Comparison of ENCODE assay signal across 8 cellular contexts in the genomic region with DNA sequence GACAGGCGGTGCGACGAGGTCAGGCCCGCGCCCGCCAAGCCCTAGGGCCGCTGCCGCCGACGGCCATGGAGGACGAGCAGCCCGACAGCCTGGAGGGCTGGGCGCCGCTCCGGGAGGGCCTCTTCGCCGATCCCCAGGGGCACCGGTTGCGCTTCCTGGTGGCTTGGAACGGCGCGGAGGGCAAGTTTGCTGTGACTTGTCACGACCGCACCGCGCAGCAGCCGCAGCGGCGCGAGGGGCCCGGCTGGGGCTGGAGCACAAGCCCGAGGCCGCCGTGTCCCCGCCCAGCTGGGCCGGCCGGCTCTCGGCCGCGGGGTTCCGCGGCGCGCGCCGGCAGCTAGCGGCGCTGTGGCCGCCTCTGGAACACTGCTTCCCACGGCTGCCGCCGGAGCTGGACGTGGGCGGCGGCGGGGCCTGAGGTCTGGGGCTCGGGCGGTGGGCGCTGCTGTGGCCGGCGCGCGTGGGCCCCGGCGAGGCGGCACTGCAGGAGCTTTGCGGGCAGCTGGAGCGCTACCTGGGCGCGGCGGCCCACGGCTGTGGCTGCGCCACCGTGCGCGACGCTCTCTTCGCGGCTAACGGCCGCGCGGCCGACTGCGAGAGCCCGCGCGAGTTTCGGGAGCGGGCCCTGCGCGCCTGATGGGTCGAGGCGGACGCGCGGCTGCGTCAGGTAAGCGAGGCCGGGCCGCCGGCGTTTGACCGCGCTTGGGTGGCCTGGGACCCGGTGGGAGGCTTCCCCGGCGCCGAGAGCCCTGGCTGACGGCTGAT.
A peak's percentile ranks its signal among the peaks of the same experiment; 100 is the strongest.
DNase-seq lines count a peak whose midpoint lies in the region; ATAC-seq and TF ChIP-seq lines count a peak whose summit lies in the region.
"Not testable (repeated sequence)": the region's sequence is repeated elsewhere in the genome, so short reads cannot be mapped to it uniquely, and the experiment has no call there.

No MANE protein-coding gene starts in this region.

- peak; percentile 99 for ATAC-seq in GM23338
- peak; percentile 98 for ATAC-seq in IMR-90 (ENCODE audit: low read depth)
- peak; percentile 97 for ATAC-seq in body of pancreas
- ATAC-seq in heart right ventricle: peak; percentile 94 to 99 (median 98)

- H3K56ac ChIP-seq in IMR-90 (ENCODE audit: extremely low read depth, insufficient read depth, low read length): not testable (repeated sequence)

- H3K4me3 ChIP-seq in GM23338: peak overlapping the region; percentile 55
- H3K4me3 ChIP-seq in IMR-90 (ENCODE audit: insufficient read depth, low read depth, low read length): peak overlapping the region; percentile 80
- peak overlapping the region; percentile 50 for H3K4me3 ChIP-seq in WERI-Rb-1 (ENCODE audit: low read depth, low read length)
- peak overlapping the region; percentile 7 to 22 for H3K4me3 ChIP-seq in body of pancreas
- peak overlapping the region; percentile 41 to 70 (median 59) for H3K4me3 ChIP-seq in heart right ventricle
- peak overlapping the region; percentile 47 to 78 for H3K4me3 ChIP-seq in neuronal stem cell (ENCODE audit: low read length in 2 of 2)

- not testable (repeated sequence) for H2BK120ac ChIP-seq in IMR-90 (ENCODE audit: low read depth, low read length); neuronal stem cell (ENCODE audit: low read depth, low read length)

- TF ChIP-seq POLR2A in IMR-90 (IDR thresholded peaks at IDR 0.05; ENCODE audit: low read depth, low read length): not testable (repeated sequence)
- peak in 2 of 3 donors; percentile 15 to 51 for TF ChIP-seq POLR2A in body of pancreas (IDR thresholded peaks at IDR 0.05)

- H3K79me1 ChIP-seq in IMR-90 (ENCODE audit: low read depth in 1 of 2, low read length in 2 of 2); neuronal stem cell (ENCODE audit: low read depth, low read length): not testable (repeated sequence)

- H3K36me3 ChIP-seq in GM23338 (ENCODE audit: insufficient read depth); IMR-90 (ENCODE audit: control insufficient read depth, insufficient read depth, low read length); WERI-Rb-1; body of pancreas (replicated peaks in 1 of 2; ENCODE audit: insufficient read depth in 1 of 2, low read depth in 2 of 2); heart right ventricle; neuronal stem cell (replicated peaks in 1 of 2; ENCODE audit: control insufficient read depth in 2 of 2, insufficient read depth in 2 of 2, low read length in 2 of 2): not testable (repeated sequence)

- not testable (repeated sequence) for H2AFZ ChIP-seq in GM23338; IMR-90 (replicated peaks; ENCODE audit: low read length, poor library complexity)
- peak overlapping the region; percentile 90 for H2AFZ ChIP-seq in neuronal stem cell (ENCODE audit: low read length)

- CTCF ChIA-PET in IMR-90 (lab: Yijun Ruan, JAX): not testable (repeated sequence)

- TF ChIP-seq CTCF in GM23338 (conservative IDR thresholded peaks at IDR 0.05; ENCODE audit: low read depth in 2 of 2); IMR-90 (conservative IDR thresholded peaks at IDR 0.05; ENCODE audit: low read depth, low read length); WERI-Rb-1 (IDR thresholded peaks at IDR 0.05; ENCODE audit: low read depth, low read length); heart right ventricle (IDR thresholded peaks at IDR 0.05): not testable (repeated sequence)
- TF ChIP-seq CTCF in body of pancreas (IDR thresholded peaks at IDR 0.05): peak in 1 of 7 experiments; percentile 14

- peak overlapping the region; percentile 52 for H3K4me3 Mint-ChIP-seq in GM23338

- H3K27me3 Mint-ChIP-seq in GM23338 (ENCODE audit: insufficient read depth, low read depth, poor library complexity): peaks cover 28% of the 10 kb centered on the region

- H3K9ac ChIP-seq in IMR-90 (ENCODE audit: low read depth, low read length) (peak overlapping the region; percentile 63), neuronal stem cell (ENCODE audit: low read depth, low read length, poor library complexity) (peak overlapping the region; percentile 44)

- not testable (repeated sequence) for H3K4me1 Mint-ChIP-seq in GM23338

- H3K27ac ChIP-seq in GM23338 (ENCODE audit: low read depth); neuronal stem cell (replicated peaks; ENCODE audit: low read length): not testable (repeated sequence)
- H3K27ac ChIP-seq in IMR-90 (ENCODE audit: insufficient read depth, low read length): peak overlapping the region; percentile 84
- peak overlapping the region; percentile 61 for H3K27ac ChIP-seq in WERI-Rb-1
- peak overlapping the region; percentile 77 to 92 (median 85) for H3K27ac ChIP-seq in body of pancreas
- peak overlapping the region; percentile 78 to 95 (median 90) for H3K27ac ChIP-seq in heart right ventricle
- H3K27ac ChIP-seq in temporal lobe (ENCODE audit: low read depth, low read length): peak overlapping the region; percentile 44

- H3K4me2 ChIP-seq in GM23338 (peak overlapping the region; percentile 72), IMR-90 (ENCODE audit: low read depth, low read length) (peak overlapping the region; percentile 45), neuronal stem cell (ENCODE audit: insufficient read depth, low read length, poor library complexity, severe bottlenecking) (peak overlapping the region; percentile 62)

- BruUV-seq in IMR-90 (replicated peaks; lab: Mats Ljungman, UMichigan): not testable (repeated sequence)

- H3K27me3 ChIP-seq in GM23338 (ENCODE audit: insufficient read depth): peaks cover 39% of the 10 kb centered on the region
- not testable (repeated sequence) for H3K27me3 ChIP-seq in IMR-90 (ENCODE audit: control insufficient read depth, insufficient read depth, low read length); WERI-Rb-1 (ENCODE audit: insufficient read depth, low read depth, severe bottlenecking); body of pancreas; heart right ventricle; neuronal stem cell (ENCODE audit: control insufficient read depth in 3 of 3, insufficient read depth in 3 of 3, low read depth in 1 of 3, low read length in 3 of 3)

- 0% methylated on average over 10 of the region's 110 CpGs; no CpG with 5 or more reads in 1 of the 2 experiments for WGBS in IMR-90 (ENCODE audit: extremely low coverage in 2 of 2, insufficient read length in 1 of 2), 2 experiments
- WGBS in body of pancreas, 2 donors: 0% methylated on average over 41 of the region's 110 CpGs; no CpG with 5 or more reads in 1 of the 2 donors
- 0 to 1% methylated on average over 67 to 99 of the region's 110 CpGs for WGBS in heart right ventricle, 2 donors
- WGBS in neuronal stem cell (ENCODE audit: extremely low coverage in 2 of 2, insufficient read length in 2 of 2, insufficient replicate concordance in 1 of 2), 2 donors: no CpG with 5 or more reads among the region's 110 CpGs

- dilution Hi-C loops in IMR-90 (cut with HindIII; ENCODE audit: low sequenced_read_pairs, unreplicated experiment): not testable (repeated sequence)

- H3F3A ChIP-seq in GM23338 (replicated peaks; ENCODE audit: low read depth): not testable (repeated sequence)

- intact Hi-C loops in IMR-90 (cut with micrococcal nuclease); body of pancreas (cut with DNase I); heart right ventricle (cut with DNase I): not testable (repeated sequence)

- not testable (repeated sequence) for H3K9me2 ChIP-seq in GM23338 (ENCODE audit: insufficient read depth)

- H4K91ac ChIP-seq in IMR-90 (ENCODE audit: insufficient read depth, low read depth, low read length); neuronal stem cell (ENCODE audit: low read depth, low read length, poor library complexity): not testable (repeated sequence)

- H3K23ac ChIP-seq in IMR-90 (ENCODE audit: low read depth, low read length); neuronal stem cell (ENCODE audit: low read depth, low read length, poor library complexity): not testable (repeated sequence)

- H3K18ac ChIP-seq in IMR-90 (ENCODE audit: low read depth, low read length) (peak overlapping the region; percentile 81; the same call in 1 of the 2 replicates), neuronal stem cell (ENCODE audit: low read length) (peak overlapping the region; percentile 57)

- H2BK12ac ChIP-seq in neuronal stem cell (ENCODE audit: low read length): not testable (repeated sequence)

- peak overlapping the region; percentile 96 for H2BK5ac ChIP-seq in IMR-90 (ENCODE audit: low read depth, low read length, poor library complexity, severe bottlenecking)
- H2BK5ac ChIP-seq in neuronal stem cell (ENCODE audit: low read length): not testable (repeated sequence)

- not testable (repeated sequence) for H4K5ac ChIP-seq in IMR-90 (ENCODE audit: low read depth, low read length)

- not testable (repeated sequence) for H4K8ac ChIP-seq in IMR-90 (ENCODE audit: low read depth in 2 of 2, low read length in 2 of 2); neuronal stem cell (ENCODE audit: low read depth, low read length)

- not testable (repeated sequence) for H3K14ac ChIP-seq in IMR-90 (replicated peaks; ENCODE audit: low read depth, low read length); neuronal stem cell (ENCODE audit: low read length)

- peak; percentile 9 for DNase-seq in GM03348 (ENCODE audit: low spot score)
- peak; percentile 12 for DNase-seq in GM23338 (ENCODE audit: low spot score)
- peak; percentile 26 for DNase-seq in IMR-90
- peak; percentile 49 for DNase-seq in WERI-Rb-1
- peak; percentile 43 to 66 (median 54) for DNase-seq in body of pancreas
- DNase-seq in heart right ventricle: peak; percentile 14 to 63
- DNase-seq in neuronal stem cell (ENCODE audit: low spot score): not testable (repeated sequence)

- H2BK20ac ChIP-seq in IMR-90 (ENCODE audit: low read depth, low read length): not testable (repeated sequence)

- not testable (repeated sequence) for H3K4me1 ChIP-seq in GM23338 (ENCODE audit: insufficient read depth); IMR-90 (ENCODE audit: control insufficient read depth, insufficient read depth, low read length); body of pancreas; heart right ventricle; neuronal stem cell (ENCODE audit: control insufficient read depth in 2 of 2, insufficient read depth in 1 of 2, low read depth in 1 of 2, low read length in 2 of 2)

- H3K4ac ChIP-seq in IMR-90 (ENCODE audit: low read depth, low read length); neuronal stem cell (ENCODE audit: low read length): not testable (repeated sequence)

- POLR2A ChIA-PET in IMR-90 (lab: Charles Lee; ENCODE audit: unreplicated experiment): not testable (repeated sequence)

- not testable (repeated sequence) for H2AK5ac ChIP-seq in IMR-90 (ENCODE audit: low read depth, low read length); neuronal stem cell (ENCODE audit: low read depth, low read length)

- H3K9me3 ChIP-seq in IMR-90 (ENCODE audit: control insufficient read depth, insufficient read depth, low read length); WERI-Rb-1 (ENCODE audit: severe bottlenecking); body of pancreas; heart right ventricle; neuronal stem cell (replicated peaks in 1 of 2; ENCODE audit: control insufficient read depth in 2 of 2, insufficient read depth in 1 of 2, low read depth in 1 of 2, low read length in 2 of 2): not testable (repeated sequence)

- H2AK9ac ChIP-seq in IMR-90 (replicated peaks; ENCODE audit: low read depth, low read length, poor library complexity): not testable (repeated sequence)

- not testable (repeated sequence) for H3K9me1 ChIP-seq in IMR-90 (ENCODE audit: insufficient read depth, low read length)

- H3K36me3 Mint-ChIP-seq in GM23338 (ENCODE audit: low read depth): not testable (repeated sequence)

- H4K20me1 ChIP-seq in GM23338 (replicated peaks; ENCODE audit: insufficient read depth); IMR-90 (ENCODE audit: insufficient read depth, low read length): not testable (repeated sequence)

- H3K79me2 ChIP-seq in GM23338 (replicated peaks; ENCODE audit: insufficient read depth): not testable (repeated sequence)

- in situ Hi-C loops in IMR-90 (cut with MboI; ENCODE audit: low sequenced_read_pairs): not testable (repeated sequence)

- H2BK15ac ChIP-seq in IMR-90 (ENCODE audit: low read depth, low read length); neuronal stem cell (ENCODE audit: low read length): not testable (repeated sequence)

- TF ChIP-seq RAD21 in IMR-90 (IDR thresholded peaks at IDR 0.05; ENCODE audit: low read length): not testable (repeated sequence)

- not testable (repeated sequence) for H3K27ac Mint-ChIP-seq in GM23338

- not testable (repeated sequence) for H3K9me3 Mint-ChIP-seq in GM23338

Comparison
In these comparisons a context has a peak if more than half of its experiments do, and no peak if none do; other contexts are left out.
1. H3K4me3 ChIP-seq: peak in every context shown above with its lines; median percentile 80 in IMR-90; 62 in neuronal stem cell; 59 in heart right ventricle; 55 in GM23338; 50 in WERI-Rb-1; 14 in body of pancreas.